In the genomic region with DNA sequence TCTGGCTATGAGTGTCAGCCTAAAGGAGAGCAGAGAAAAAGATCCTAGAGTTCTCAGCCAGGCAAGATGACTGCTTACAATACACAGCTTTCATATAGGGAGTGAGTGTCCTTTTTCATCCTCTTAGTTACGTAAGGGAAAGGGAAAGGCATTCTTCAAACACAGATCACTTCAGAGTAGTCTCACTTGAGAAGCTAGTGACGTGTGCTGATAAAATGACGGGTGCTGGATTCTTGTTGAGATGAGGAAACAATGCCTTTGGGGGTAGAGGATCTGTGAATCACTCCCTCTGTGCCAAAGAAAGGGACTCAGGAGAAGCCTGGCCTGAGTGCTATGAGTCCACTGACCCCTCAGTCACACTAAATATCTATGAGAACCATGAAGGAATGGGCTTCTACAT, we compare ENCODE assay signal across 1 cellular context.
TF ChIP-seq lines count a peak whose summit lies in the region.

No MANE protein-coding gene starts in this region.

TF ChIP-seq in WTC11, 78 proteins besides CTCF, POLR2A, EP300 and RAD21 (continued from another document):
- TF ChIP-seq, protein P1, sequence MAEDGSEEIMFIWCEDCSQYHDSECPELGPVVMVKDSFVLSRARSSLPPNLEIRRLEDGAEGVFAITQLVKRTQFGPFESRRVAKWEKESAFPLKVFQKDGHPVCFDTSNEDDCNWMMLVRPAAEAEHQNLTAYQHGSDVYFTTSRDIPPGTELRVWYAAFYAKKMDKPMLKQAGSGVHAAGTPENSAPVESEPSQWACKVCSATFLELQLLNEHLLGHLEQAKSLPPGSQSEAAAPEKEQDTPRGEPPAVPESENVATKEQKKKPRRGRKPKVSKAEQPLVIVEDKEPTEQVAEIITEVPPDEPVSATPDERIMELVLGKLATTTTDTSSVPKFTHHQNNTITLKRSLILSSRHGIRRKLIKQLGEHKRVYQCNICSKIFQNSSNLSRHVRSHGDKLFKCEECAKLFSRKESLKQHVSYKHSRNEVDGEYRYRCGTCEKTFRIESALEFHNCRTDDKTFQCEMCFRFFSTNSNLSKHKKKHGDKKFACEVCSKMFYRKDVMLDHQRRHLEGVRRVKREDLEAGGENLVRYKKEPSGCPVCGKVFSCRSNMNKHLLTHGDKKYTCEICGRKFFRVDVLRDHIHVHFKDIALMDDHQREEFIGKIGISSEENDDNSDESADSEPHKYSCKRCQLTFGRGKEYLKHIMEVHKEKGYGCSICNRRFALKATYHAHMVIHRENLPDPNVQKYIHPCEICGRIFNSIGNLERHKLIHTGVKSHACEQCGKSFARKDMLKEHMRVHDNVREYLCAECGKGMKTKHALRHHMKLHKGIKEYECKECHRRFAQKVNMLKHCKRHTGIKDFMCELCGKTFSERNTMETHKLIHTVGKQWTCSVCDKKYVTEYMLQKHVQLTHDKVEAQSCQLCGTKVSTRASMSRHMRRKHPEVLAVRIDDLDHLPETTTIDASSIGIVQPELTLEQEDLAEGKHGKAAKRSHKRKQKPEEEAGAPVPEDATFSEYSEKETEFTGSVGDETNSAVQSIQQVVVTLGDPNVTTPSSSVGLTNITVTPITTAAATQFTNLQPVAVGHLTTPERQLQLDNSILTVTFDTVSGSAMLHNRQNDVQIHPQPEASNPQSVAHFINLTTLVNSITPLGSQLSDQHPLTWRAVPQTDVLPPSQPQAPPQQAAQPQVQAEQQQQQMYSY (CRISPR knock-in tag; IDR thresholded peaks at IDR 0.05), result no peak
- TF ChIP-seq SOX15 (CRISPR knock-in tag; IDR thresholded peaks at IDR 0.05) (no peak), FOXP1 (CRISPR knock-in tag; IDR thresholded peaks at IDR 0.05; ENCODE audit: borderline replicate concordance) (no peak), GTF2I (CRISPR knock-in tag; conservative IDR thresholded peaks at IDR 0.05) (no peak), ZNF317 (CRISPR knock-in tag; IDR thresholded peaks at IDR 0.05; ENCODE audit: borderline replicate concordance, low read depth) (no peak), ZNF423 (CRISPR knock-in tag; IDR thresholded peaks at IDR 0.05) (no peak)
- TF ChIP-seq, protein P2, sequence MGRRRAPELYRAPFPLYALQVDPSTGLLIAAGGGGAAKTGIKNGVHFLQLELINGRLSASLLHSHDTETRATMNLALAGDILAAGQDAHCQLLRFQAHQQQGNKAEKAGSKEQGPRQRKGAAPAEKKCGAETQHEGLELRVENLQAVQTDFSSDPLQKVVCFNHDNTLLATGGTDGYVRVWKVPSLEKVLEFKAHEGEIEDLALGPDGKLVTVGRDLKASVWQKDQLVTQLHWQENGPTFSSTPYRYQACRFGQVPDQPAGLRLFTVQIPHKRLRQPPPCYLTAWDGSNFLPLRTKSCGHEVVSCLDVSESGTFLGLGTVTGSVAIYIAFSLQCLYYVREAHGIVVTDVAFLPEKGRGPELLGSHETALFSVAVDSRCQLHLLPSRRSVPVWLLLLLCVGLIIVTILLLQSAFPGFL (CRISPR knock-in tag; IDR thresholded peaks at IDR 0.05; ENCODE audit: borderline replicate concordance), result no peak
